1 cellular context compared by ENCODE assay signal in genomic region chr19:36849701-36850645, GRCh38.
TF ChIP-seq lines count a peak whose summit lies in the region.

No MANE protein-coding gene starts in this region.

TF ChIP-seq in HepG2, 621 proteins besides CTCF, POLR2A, EP300 and RAD21 (continued from another document and continues in another):
- peak; percentile 64 for TF ChIP-seq PRDM10 (CRISPR knock-in tag; IDR thresholded peaks at IDR 0.05; ENCODE audit: low read depth)
- no peak for TF ChIP-seq USF2 (IDR thresholded peaks at IDR 0.05; ENCODE audit: low read depth, low read length)
- no peak for TF ChIP-seq USF2 (CRISPR knock-in tag; IDR thresholded peaks at IDR 0.05; ENCODE audit: borderline replicate concordance)
- TF ChIP-seq GMEB1 (CRISPR knock-in tag; IDR thresholded peaks at IDR 0.05; ENCODE audit: borderline replicate concordance), result peak; percentile 57; the same call in 1 of the 2 replicates
- TF ChIP-seq PLSCR1 (CRISPR knock-in tag; IDR thresholded peaks at IDR 0.05; ENCODE audit: borderline replicate concordance), result no peak
- TF ChIP-seq TIGD3 (CRISPR knock-in tag; IDR thresholded peaks at IDR 0.05; ENCODE audit: borderline replicate concordance), result no peak
- TF ChIP-seq, protein P1, sequence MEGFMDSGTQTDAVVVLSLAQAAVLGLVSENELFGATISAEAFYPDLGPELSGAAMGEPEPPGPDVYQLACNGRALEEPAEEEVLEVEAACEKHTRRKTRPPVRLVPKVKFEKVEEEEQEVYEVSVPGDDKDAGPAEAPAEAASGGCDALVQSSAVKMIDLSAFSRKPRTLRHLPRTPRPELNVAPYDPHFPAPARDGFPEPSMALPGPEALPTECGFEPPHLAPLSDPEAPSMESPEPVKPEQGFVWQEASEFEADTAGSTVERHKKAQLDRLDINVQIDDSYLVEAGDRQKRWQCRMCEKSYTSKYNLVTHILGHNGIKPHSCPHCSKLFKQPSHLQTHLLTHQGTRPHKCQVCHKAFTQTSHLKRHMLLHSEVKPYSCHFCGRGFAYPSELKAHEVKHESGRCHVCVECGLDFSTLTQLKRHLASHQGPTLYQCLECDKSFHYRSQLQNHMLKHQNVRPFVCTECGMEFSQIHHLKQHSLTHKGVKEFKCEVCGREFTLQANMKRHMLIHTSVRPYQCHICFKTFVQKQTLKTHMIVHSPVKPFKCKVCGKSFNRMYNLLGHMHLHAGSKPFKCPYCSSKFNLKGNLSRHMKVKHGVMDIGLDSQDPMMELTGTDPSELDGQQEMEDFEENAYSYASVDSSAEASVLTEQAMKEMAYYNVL (CRISPR knock-in tag; IDR thresholded peaks at IDR 0.05; ENCODE audit: borderline replicate concordance), result peak; percentile 70; the same call in 1 of the 2 replicates
- no peak for TF ChIP-seq ZNF563 (CRISPR knock-in tag; IDR thresholded peaks at IDR 0.05)
- peak; percentile 86; the same call in 1 of the 2 replicates for TF ChIP-seq KDM5A (IDR thresholded peaks at IDR 0.05; ENCODE audit: borderline replicate concordance, low read length)
- TF ChIP-seq MBNL3 (CRISPR knock-in tag; conservative IDR thresholded peaks at IDR 0.05), result no peak
- no peak for TF ChIP-seq NCOR1 (IDR thresholded peaks at IDR 0.05; ENCODE audit: borderline replicate concordance, low read length)
- 0 out of 2 replicates have a peak, but pooled peaks have one; percentile 35 for TF ChIP-seq POGZ (CRISPR knock-in tag; IDR thresholded peaks at IDR 0.05)
- TF ChIP-seq, protein P2, sequence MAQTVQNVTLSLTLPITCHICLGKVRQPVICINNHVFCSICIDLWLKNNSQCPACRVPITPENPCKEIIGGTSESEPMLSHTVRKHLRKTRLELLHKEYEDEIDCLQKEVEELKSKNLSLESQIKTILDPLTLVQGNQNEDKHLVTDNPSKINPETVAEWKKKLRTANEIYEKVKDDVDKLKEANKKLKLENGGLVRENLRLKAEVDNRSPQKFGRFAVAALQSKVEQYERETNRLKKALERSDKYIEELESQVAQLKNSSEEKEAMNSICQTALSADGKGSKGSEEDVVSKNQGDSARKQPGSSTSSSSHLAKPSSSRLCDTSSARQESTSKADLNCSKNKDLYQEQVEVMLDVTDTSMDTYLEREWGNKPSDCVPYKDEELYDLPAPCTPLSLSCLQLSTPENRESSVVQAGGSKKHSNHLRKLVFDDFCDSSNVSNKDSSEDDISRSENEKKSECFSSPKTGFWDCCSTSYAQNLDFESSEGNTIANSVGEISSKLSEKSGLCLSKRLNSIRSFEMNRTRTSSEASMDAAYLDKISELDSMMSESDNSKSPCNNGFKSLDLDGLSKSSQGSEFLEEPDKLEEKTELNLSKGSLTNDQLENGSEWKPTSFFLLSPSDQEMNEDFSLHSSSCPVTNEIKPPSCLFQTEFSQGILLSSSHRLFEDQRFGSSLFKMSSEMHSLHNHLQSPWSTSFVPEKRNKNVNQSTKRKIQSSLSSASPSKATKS (CRISPR knock-in tag; IDR thresholded peaks at IDR 0.05), result no peak
- no peak for TF ChIP-seq MTF2 (CRISPR knock-in tag; IDR thresholded peaks at IDR 0.05; ENCODE audit: borderline replicate concordance)
- TF ChIP-seq FOSL2 (CRISPR knock-in tag; IDR thresholded peaks at IDR 0.05), result no peak
- TF ChIP-seq, protein P3, sequence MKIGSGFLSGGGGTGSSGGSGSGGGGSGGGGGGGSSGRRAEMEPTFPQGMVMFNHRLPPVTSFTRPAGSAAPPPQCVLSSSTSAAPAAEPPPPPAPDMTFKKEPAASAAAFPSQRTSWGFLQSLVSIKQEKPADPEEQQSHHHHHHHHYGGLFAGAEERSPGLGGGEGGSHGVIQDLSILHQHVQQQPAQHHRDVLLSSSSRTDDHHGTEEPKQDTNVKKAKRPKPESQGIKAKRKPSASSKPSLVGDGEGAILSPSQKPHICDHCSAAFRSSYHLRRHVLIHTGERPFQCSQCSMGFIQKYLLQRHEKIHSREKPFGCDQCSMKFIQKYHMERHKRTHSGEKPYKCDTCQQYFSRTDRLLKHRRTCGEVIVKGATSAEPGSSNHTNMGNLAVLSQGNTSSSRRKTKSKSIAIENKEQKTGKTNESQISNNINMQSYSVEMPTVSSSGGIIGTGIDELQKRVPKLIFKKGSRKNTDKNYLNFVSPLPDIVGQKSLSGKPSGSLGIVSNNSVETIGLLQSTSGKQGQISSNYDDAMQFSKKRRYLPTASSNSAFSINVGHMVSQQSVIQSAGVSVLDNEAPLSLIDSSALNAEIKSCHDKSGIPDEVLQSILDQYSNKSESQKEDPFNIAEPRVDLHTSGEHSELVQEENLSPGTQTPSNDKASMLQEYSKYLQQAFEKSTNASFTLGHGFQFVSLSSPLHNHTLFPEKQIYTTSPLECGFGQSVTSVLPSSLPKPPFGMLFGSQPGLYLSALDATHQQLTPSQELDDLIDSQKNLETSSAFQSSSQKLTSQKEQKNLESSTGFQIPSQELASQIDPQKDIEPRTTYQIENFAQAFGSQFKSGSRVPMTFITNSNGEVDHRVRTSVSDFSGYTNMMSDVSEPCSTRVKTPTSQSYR (CRISPR knock-in tag; IDR thresholded peaks at IDR 0.05; ENCODE audit: borderline replicate concordance), result no peak
- TF ChIP-seq MAFG (CRISPR knock-in tag; IDR thresholded peaks at IDR 0.05), result no peak
- TF ChIP-seq ZNF501 (CRISPR knock-in tag; IDR thresholded peaks at IDR 0.05), result peak; percentile 54
- no peak for TF ChIP-seq ZNF121 (CRISPR knock-in tag; IDR thresholded peaks at IDR 0.05)
- TF ChIP-seq MLXIP (CRISPR knock-in tag; IDR thresholded peaks at IDR 0.05; ENCODE audit: borderline replicate concordance), result no peak
- TF ChIP-seq YEATS4 (CRISPR knock-in tag; IDR thresholded peaks at IDR 0.05; ENCODE audit: borderline replicate concordance), result peak; percentile 78
- TF ChIP-seq ZNF431 (CRISPR knock-in tag; IDR thresholded peaks at IDR 0.05; ENCODE audit: borderline replicate concordance, low read depth), result no peak
- TF ChIP-seq ZNF766 (CRISPR knock-in tag; IDR thresholded peaks at IDR 0.05; ENCODE audit: borderline replicate concordance), result 0 out of 2 replicates have a peak, but pooled peaks have one; percentile 32
- TF ChIP-seq RELA (CRISPR knock-in tag; IDR thresholded peaks at IDR 0.05), result no peak
- TF ChIP-seq, protein P4, sequence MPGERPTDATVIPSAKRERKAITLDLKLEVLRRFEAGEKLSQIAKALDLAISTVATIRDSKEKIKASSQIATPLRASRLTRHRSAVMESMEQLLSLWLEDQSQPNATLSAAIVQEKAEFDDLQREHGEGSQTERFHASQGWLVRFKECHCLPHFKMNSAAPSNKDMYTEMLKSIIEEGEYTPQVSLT (CRISPR knock-in tag; IDR thresholded peaks at IDR 0.05; ENCODE audit: borderline replicate concordance, low read depth), result no peak
- 0 out of 2 replicates have a peak, but pooled peaks have one; percentile 58 for TF ChIP-seq ZNF337 (CRISPR knock-in tag; IDR thresholded peaks at IDR 0.05; ENCODE audit: borderline replicate concordance, low read depth)
- no peak for TF ChIP-seq NFRKB (IDR thresholded peaks at IDR 0.05)
- TF ChIP-seq SPEN (CRISPR knock-in tag; IDR thresholded peaks at IDR 0.05; ENCODE audit: low read depth), result peak; percentile 73; the same call in 1 of the 2 replicates
- TF ChIP-seq CSRNP1 (CRISPR knock-in tag; IDR thresholded peaks at IDR 0.05), result 0 out of 2 replicates have a peak, but pooled peaks have one; percentile 20
- TF ChIP-seq ZC3H13 (CRISPR knock-in tag; IDR thresholded peaks at IDR 0.05), result no peak; the same call in 1 of the 2 replicates
- TF ChIP-seq ZNF616 (CRISPR knock-in tag; IDR thresholded peaks at IDR 0.05; ENCODE audit: low read depth), result no peak
